ENCODE assay signal across 30 cellular contexts in genomic region chr13:34776984-34777913, GRCh38.
"Had no signal": no experiment of that assay in that cellular context is flagged by ENCODE, and none has a peak within 500 bp of the region (broad histone marks: within the 10 kb centered on the region; RNA-seq: fewer than 3 reads in every experiment).

No MANE protein-coding gene starts in this region.

- H3K4me1 ChIP-seq: parathyroid adenoma, psoas muscle, vagina had no signal

- H2AFZ ChIP-seq: parathyroid adenoma had no signal

- H3K36me3 Mint-ChIP-seq: naive thymus-derived CD4-positive, alpha-beta T cell; stimulated activated memory B cell treated with anti-CD40 and anti-IgM and Interleukin-4, amounts not matched to agents 10 μg/mL and 1 μg/mL and 100 μg/mL, for 72 hours; type B pancreatic cell had no signal

- H3K9me3 Mint-ChIP-seq: activated CD4-positive, alpha-beta T cell treated with anti-CD3 and anti-CD28 coated beads, Interleukin-2, amount 10 ng/mL, durations not matched to agents 7 days and 5 days; stimulated activated memory B cell treated with anti-CD40 and anti-IgM and Interleukin-4, amounts not matched to agents 10 μg/mL and 1 μg/mL and 100 μg/mL, for 72 hours; stimulated activated naive CD8-positive, alpha-beta T cell treated with anti-CD3 and anti-CD28 coated beads, Interleukin-15, amount 100 ng/mL, for 72 hours had no signal

- H3K27ac ChIP-seq: parathyroid adenoma, psoas muscle, sigmoid colon, vagina, WERI-Rb-1 had no signal

- H3K79me2 ChIP-seq: parathyroid adenoma had no signal

- FAIRE-seq: small intestine, TTC549 had no signal

- H3K27me3 ChIP-seq: sigmoid colon, vagina had no signal

- H3K4me3 Mint-ChIP-seq: activated CD4-positive, alpha-beta memory T cell treated with anti-CD3 and anti-CD28 coated beads, Interleukin-2, amount 10 ng/mL, durations not matched to agents 7 days and 5 days; activated CD4-positive, alpha-beta T cell treated with anti-CD3 and anti-CD28 coated beads, Interleukin-2, amount 10 ng/mL, durations not matched to agents 7 days and 5 days; activated T-cell treated with anti-CD3 and anti-CD28 coated beads, Interleukin-2, amount 50 U/mL, for 24 hours; naive thymus-derived CD4-positive, alpha-beta T cell; stimulated activated memory B cell treated with anti-CD40 and anti-IgM and Interleukin-4, amounts not matched to agents 10 μg/mL and 1 μg/mL and 100 μg/mL, for 72 hours; stimulated activated naive CD8-positive, alpha-beta T cell treated with anti-CD3 and anti-CD28 coated beads, Interleukin-15, amount 100 ng/mL, for 72 hours; type B pancreatic cell had no signal

- H3K9me3 ChIP-seq: psoas muscle, sigmoid colon, vagina had no signal

- DNase-seq: activated CD4-positive, alpha-beta memory T cell treated with anti-CD3 and anti-CD28 coated beads, Interleukin-2, amount 10 ng/mL, durations not matched to agents 7 days and 5 days; activated CD4-positive, alpha-beta T cell treated with anti-CD3 and anti-CD28 coated beads, Interleukin-2, amount 10 ng/mL, durations not matched to agents 7 days and 5 days; activated CD4-positive, CD25-positive, alpha-beta regulatory T cell treated with anti-CD3 and anti-CD28 coated beads, Interleukin-2, amount 50 U/mL, for 72 hours; activated CD8-positive, alpha-beta memory T cell treated with anti-CD3 and anti-CD28 coated beads, Interleukin-2, amount 50 U/mL, for 48 hours; activated gamma-delta T cell treated with Interleukin-2 at 50 U/mL for 16 hours; activated naive CD4-positive, alpha-beta T cell treated with anti-CD3 and anti-CD28 coated beads, Interleukin-2, amount 50 U/mL, for 16 hours; activated T-cell treated with anti-CD3 and anti-CD28 coated beads, Interleukin-2, amount 50 U/mL, for 24 hours; amygdala; foreskin fibroblast; hypothalamus; left ventricle myocardium superior; mammary epithelial cell; midbrain; naive thymus-derived CD4-positive, alpha-beta T cell; psoas muscle; sigmoid colon; small intestine; stimulated activated CD4-positive, alpha-beta T cell treated with anti-CD3 and anti-CD28 coated beads, Interleukin-1b, Interleukin-23, amount 100 ng/mL, for 48 hours; stimulated activated CD4-positive, alpha-beta T cell treated with anti-CD3 and anti-CD28 coated beads, Interleukin-4, amount 100 ng/mL, for 4 hours; stimulated activated CD8-positive, alpha-beta memory T cell treated with anti-CD3 and anti-CD28 coated beads, Interleukin-4, amount 100 ng/mL, for 48 hours; stimulated activated naive CD8-positive, alpha-beta T cell treated with anti-CD3 and anti-CD28 coated beads, Interleukin-15, amount 100 ng/mL, for 72 hours; substantia nigra; T-helper 9 cell; WERI-Rb-1 had no signal

- H3K4me3 ChIP-seq: psoas muscle, sigmoid colon, vagina had no signal

- ATAC-seq: esophagus mucosa; naive thymus-derived CD4-positive, alpha-beta T cell; psoas muscle; stimulated activated memory B cell treated with anti-CD40 and anti-IgM and Interleukin-4, amounts not matched to agents 10 μg/mL and 1 μg/mL and 100 μg/mL, for 72 hours; stimulated activated naive CD8-positive, alpha-beta T cell treated with anti-CD3 and anti-CD28 coated beads, Interleukin-15, amount 100 ng/mL, for 72 hours had no signal

- H3K36me3 ChIP-seq: sigmoid colon, vagina, WERI-Rb-1 had no signal

- H3K27ac Mint-ChIP-seq: activated CD4-positive, alpha-beta memory T cell treated with anti-CD3 and anti-CD28 coated beads, Interleukin-2, amount 10 ng/mL, durations not matched to agents 7 days and 5 days; activated CD4-positive, alpha-beta T cell treated with anti-CD3 and anti-CD28 coated beads, Interleukin-2, amount 10 ng/mL, durations not matched to agents 7 days and 5 days; activated T-cell treated with anti-CD3 and anti-CD28 coated beads, Interleukin-2, amount 50 U/mL, for 24 hours; stimulated activated memory B cell treated with anti-CD40 and anti-IgM and Interleukin-4, amounts not matched to agents 10 μg/mL and 1 μg/mL and 100 μg/mL, for 72 hours; stimulated activated naive CD8-positive, alpha-beta T cell treated with anti-CD3 and anti-CD28 coated beads, Interleukin-15, amount 100 ng/mL, for 72 hours; type B pancreatic cell had no signal

- H3K27me3 Mint-ChIP-seq: activated CD4-positive, alpha-beta memory T cell treated with anti-CD3 and anti-CD28 coated beads, Interleukin-2, amount 10 ng/mL, durations not matched to agents 7 days and 5 days; activated CD4-positive, alpha-beta T cell treated with anti-CD3 and anti-CD28 coated beads, Interleukin-2, amount 10 ng/mL, durations not matched to agents 7 days and 5 days; activated T-cell treated with anti-CD3 and anti-CD28 coated beads, Interleukin-2, amount 50 U/mL, for 24 hours; stimulated activated memory B cell treated with anti-CD40 and anti-IgM and Interleukin-4, amounts not matched to agents 10 μg/mL and 1 μg/mL and 100 μg/mL, for 72 hours; type B pancreatic cell had no signal

- H3K4me1 Mint-ChIP-seq: activated CD4-positive, alpha-beta memory T cell treated with anti-CD3 and anti-CD28 coated beads, Interleukin-2, amount 10 ng/mL, durations not matched to agents 7 days and 5 days; activated CD4-positive, alpha-beta T cell treated with anti-CD3 and anti-CD28 coated beads, Interleukin-2, amount 10 ng/mL, durations not matched to agents 7 days and 5 days; naive thymus-derived CD4-positive, alpha-beta T cell; stimulated activated memory B cell treated with anti-CD40 and anti-IgM and Interleukin-4, amounts not matched to agents 10 μg/mL and 1 μg/mL and 100 μg/mL, for 72 hours; stimulated activated naive CD8-positive, alpha-beta T cell treated with anti-CD3 and anti-CD28 coated beads, Interleukin-15, amount 100 ng/mL, for 72 hours had no signal

- H3K9ac ChIP-seq: parathyroid adenoma had no signal
